Comparison of ENCODE assay signal across 3 cellular contexts in the genomic region with DNA sequence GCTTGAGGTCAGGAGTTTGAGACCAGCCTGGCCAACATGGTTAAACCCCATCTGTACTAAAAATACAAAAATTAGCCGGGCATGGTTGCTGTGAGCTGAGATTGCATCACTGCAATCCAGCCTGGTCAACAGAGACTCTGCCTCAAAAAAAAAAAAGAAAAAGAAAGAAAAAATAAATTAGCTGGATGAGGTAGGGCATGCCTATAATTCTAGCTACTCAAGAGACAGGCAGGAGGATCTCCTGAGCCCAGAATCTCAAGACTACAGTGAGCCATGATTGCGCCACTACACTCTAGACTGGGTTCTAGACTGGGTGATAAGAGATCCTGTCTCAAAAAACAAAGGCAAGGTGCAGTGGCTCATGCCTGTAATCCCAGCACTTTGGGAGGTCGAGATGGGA.
TF ChIP-seq lines count a peak whose summit lies in the region.

No MANE protein-coding gene starts in this region.

TF ChIP-seq in HEK293, 187 proteins besides CTCF, POLR2A, EP300 and RAD21 (continues in another document):
- TF ChIP-seq KLF1 (tag by site-specific recombination; IDR thresholded peaks at IDR 0.05) (no peak), ZNF660 (tag by site-specific recombination; IDR thresholded peaks at IDR 0.05) (no peak), ZNF529 (tag by site-specific recombination; IDR thresholded peaks at IDR 0.05; ENCODE audit: insufficient replicate concordance) (no peak), GLI4 (tag by site-specific recombination; IDR thresholded peaks at IDR 0.05) (no peak), GLIS2 (tag by site-specific recombination; IDR thresholded peaks at IDR 0.05) (no peak), ZBTB8A (tag by site-specific recombination; IDR thresholded peaks at IDR 0.05) (0 out of 2 replicates have a peak, but pooled peaks have one; percentile 18), PRDM1 (tag by site-specific recombination; IDR thresholded peaks at IDR 0.05) (no peak), ZNF248 (tag by site-specific recombination; IDR thresholded peaks at IDR 0.05) (no peak), ZNF202 (tag by site-specific recombination; IDR thresholded peaks at IDR 0.05; ENCODE audit: borderline replicate concordance) (no peak), ZNF610 (tag by site-specific recombination; IDR thresholded peaks at IDR 0.05; ENCODE audit: borderline replicate concordance) (no peak)
- TF ChIP-seq, protein P1, sequence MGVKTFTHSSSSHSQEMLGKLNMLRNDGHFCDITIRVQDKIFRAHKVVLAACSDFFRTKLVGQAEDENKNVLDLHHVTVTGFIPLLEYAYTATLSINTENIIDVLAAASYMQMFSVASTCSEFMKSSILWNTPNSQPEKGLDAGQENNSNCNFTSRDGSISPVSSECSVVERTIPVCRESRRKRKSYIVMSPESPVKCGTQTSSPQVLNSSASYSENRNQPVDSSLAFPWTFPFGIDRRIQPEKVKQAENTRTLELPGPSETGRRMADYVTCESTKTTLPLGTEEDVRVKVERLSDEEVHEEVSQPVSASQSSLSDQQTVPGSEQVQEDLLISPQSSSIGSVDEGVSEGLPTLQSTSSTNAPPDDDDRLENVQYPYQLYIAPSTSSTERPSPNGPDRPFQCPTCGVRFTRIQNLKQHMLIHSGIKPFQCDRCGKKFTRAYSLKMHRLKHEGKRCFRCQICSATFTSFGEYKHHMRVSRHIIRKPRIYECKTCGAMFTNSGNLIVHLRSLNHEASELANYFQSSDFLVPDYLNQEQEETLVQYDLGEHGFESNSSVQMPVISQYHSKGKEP (tag by site-specific recombination; IDR thresholded peaks at IDR 0.05): 0 out of 2 replicates have a peak, but pooled peaks have one; percentile 19
- TF ChIP-seq, protein P2, sequence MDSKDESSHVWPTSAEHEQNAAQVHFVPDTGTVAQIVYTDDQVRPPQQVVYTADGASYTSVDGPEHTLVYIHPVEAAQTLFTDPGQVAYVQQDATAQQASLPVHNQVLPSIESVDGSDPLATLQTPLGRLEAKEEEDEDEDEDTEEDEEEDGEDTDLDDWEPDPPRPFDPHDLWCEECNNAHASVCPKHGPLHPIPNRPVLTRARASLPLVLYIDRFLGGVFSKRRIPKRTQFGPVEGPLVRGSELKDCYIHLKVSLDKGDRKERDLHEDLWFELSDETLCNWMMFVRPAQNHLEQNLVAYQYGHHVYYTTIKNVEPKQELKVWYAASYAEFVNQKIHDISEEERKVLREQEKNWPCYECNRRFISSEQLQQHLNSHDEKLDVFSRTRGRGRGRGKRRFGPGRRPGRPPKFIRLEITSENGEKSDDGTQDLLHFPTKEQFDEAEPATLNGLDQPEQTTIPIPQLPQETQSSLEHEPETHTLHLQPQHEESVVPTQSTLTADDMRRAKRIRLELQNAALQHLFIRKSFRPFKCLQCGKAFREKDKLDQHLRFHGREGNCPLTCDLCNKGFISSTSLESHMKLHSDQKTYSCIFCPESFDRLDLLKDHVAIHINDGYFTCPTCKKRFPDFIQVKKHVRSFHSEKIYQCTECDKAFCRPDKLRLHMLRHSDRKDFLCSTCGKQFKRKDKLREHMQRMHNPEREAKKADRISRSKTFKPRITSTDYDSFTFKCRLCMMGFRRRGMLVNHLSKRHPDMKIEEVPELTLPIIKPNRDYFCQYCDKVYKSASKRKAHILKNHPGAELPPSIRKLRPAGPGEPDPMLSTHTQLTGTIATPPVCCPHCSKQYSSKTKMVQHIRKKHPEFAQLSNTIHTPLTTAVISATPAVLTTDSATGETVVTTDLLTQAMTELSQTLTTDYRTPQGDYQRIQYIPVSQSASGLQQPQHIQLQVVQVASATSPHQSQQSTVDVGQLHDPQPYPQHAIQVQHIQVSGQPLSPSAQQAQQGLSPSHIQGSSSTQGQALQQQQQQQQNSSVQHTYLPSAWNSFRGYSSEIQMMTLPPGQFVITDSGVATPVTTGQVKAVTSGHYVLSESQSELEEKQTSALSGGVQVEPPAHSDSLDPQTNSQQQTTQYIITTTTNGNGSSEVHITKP (tag by site-specific recombination; IDR thresholded peaks at IDR 0.05): no peak
- TF ChIP-seq, protein P3, sequence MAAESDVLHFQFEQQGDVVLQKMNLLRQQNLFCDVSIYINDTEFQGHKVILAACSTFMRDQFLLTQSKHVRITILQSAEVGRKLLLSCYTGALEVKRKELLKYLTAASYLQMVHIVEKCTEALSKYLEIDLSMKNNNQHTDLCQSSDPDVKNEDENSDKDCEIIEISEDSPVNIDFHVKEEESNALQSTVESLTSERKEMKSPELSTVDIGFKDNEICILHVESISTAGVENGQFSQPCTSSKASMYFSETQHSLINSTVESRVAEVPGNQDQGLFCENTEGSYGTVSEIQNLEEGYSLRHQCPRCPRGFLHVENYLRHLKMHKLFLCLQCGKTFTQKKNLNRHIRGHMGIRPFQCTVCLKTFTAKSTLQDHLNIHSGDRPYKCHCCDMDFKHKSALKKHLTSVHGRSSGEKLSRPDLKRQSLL (tag by site-specific recombination; IDR thresholded peaks at IDR 0.05): peak; percentile 80

TF ChIP-seq in K562, 482 proteins besides CTCF, POLR2A, EP300 and RAD21:
- peak in 1 of 2 experiments; percentile 43; a peak in 1 of 4 replicates for TF ChIP-seq ARNT (IDR thresholded peaks at IDR 0.05)
- TF ChIP-seq, protein P4, sequence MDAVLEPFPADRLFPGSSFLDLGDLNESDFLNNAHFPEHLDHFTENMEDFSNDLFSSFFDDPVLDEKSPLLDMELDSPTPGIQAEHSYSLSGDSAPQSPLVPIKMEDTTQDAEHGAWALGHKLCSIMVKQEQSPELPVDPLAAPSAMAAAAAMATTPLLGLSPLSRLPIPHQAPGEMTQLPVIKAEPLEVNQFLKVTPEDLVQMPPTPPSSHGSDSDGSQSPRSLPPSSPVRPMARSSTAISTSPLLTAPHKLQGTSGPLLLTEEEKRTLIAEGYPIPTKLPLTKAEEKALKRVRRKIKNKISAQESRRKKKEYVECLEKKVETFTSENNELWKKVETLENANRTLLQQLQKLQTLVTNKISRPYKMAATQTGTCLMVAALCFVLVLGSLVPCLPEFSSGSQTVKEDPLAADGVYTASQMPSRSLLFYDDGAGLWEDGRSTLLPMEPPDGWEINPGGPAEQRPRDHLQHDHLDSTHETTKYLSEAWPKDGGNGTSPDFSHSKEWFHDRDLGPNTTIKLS (IDR thresholded peaks at IDR 0.05; ENCODE audit: borderline replicate concordance, low read depth): peak; percentile 33; the same call in 1 of the 2 replicates
- TF ChIP-seq CEBPB (tag; IDR thresholded peaks at IDR 0.05): peak; percentile 48
- no peak for TF ChIP-seq TSHZ1 (CRISPR knock-in tag; IDR thresholded peaks at IDR 0.05)

TF ChIP-seq in HepG2, 621 proteins besides CTCF, POLR2A, EP300 and RAD21:
- peak; percentile 21; the same call in 1 of the 2 replicates for TF ChIP-seq CEBPG (CRISPR knock-in tag; IDR thresholded peaks at IDR 0.05)
- TF ChIP-seq CEBPB (IDR thresholded peaks at IDR 0.05; ENCODE audit: borderline replicate concordance, low read depth, low read length): peak; percentile 2; the same call in 1 of the 2 replicates
- peak; percentile 89 for TF ChIP-seq ZBTB26 (CRISPR knock-in tag; IDR thresholded peaks at IDR 0.05; ENCODE audit: borderline replicate concordance)
- no peak for TF ChIP-seq STAG1 (CRISPR knock-in tag; IDR thresholded peaks at IDR 0.05)
